In genomic region chr2:214096200-214096599, GRCh38 we compare ENCODE assay signal across 1 cellular context.
TF ChIP-seq lines count a peak whose summit lies in the region.

No MANE protein-coding gene starts in this region.

TF ChIP-seq in SK-N-SH treated with all-trans-retinoic acid at 6 μM for 48 hours, 23 proteins besides CTCF, POLR2A, EP300 and RAD21 (continued from another document):
- TF ChIP-seq SNAI2 (CRISPR knock-in tag; IDR thresholded peaks at IDR 0.05) (no peak), BACH2 (CRISPR knock-in tag; IDR thresholded peaks at IDR 0.05; ENCODE audit: borderline replicate concordance) (no peak), PATZ1 (CRISPR knock-in tag; IDR thresholded peaks at IDR 0.05; ENCODE audit: borderline replicate concordance) (no peak)
